Comparison of ENCODE assay signal across 8 cellular contexts in the genomic region with DNA sequence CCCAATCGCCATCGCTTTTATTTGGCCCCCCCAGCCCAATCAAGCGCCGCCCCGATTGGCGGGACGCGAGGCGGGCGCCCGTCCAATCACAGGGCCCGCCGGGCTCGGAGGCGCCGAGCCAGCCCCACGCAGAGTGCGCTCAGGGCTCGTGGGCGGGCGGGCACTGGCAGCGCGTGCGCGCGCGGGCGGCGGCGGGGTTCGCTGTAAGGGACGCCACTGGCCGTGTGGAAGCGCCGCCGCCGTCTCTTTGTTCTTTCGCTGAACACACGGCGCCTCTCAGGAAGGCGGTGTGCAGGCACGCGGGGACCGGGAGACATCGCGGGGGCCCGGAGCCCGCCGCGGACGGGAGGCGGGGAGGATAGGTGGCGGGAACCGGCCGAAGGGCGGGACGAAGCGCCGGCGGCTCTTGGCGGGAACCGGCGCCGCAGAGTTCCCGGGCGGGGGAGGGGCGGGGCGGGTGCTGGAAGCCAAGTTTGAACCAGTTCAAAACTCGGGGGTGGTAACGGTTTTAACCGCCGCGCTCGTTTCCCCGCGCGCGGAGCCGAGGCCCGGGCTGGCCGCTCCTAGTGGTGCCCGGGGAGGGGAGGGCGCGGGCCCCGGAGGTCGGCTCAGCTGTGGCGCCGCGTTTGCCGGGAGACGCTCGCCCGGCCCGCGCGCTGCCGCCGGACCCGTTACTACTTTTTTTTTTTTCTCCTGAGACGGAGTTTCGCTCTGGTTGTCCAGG. TPM values are rescaled to one million over a fixed set of nuclear protein-coding genes. Genes with fewer than 3 reads are reported as not detected.
DNase-seq lines count a peak whose midpoint lies in the region; ATAC-seq, FAIRE-seq and TF ChIP-seq lines count a peak whose summit lies in the region.

No MANE protein-coding gene starts in this region.

- peak overlapping the region; percentile 74 to 100 (median 98) for H3K27ac ChIP-seq in BLaER1 treated with 17β-estradiol and CSF1 and Interleukin-3, amounts not matched to agents 10 nM and 100 nM
- H3K27ac ChIP-seq in HepG2 (ENCODE audit: extremely low read length, insufficient read depth, low read length) = peak overlapping the region; percentile 95

- H3K4me2 ChIP-seq in BLaER1 treated with 17β-estradiol and CSF1 and Interleukin-3, amounts not matched to agents 10 nM and 100 nM = peak overlapping the region; percentile 56 to 94 (median 75); a peak in 21 of 22 replicates
- H3K4me2 ChIP-seq in HepG2 (ENCODE audit: low read depth, low read length) = peak overlapping the region; percentile 75

- WGBS in HepG2 (ENCODE audit: low lambda C conversion rate) = 2% methylated on average over 24 of the region's 101 CpGs

- DNase-seq in GM19240 (ENCODE audit: insufficient read length, low spot score) = peak; percentile 80
- peak; percentile 67 for DNase-seq in NCI-H510A treated with DMSO at 0.1 percent for 48 hours (lab: John Stamatoyannopoulos, UW)
- peak; percentile 93 for DNase-seq in activated CD4-positive, alpha-beta T cell treated with anti-CD3 and anti-CD28 coated beads, Interleukin-2, amount 10 ng/mL, durations not matched to agents 7 days and 5 days
- peak; percentile 85 for DNase-seq in cortex of kidney (lab: John Stamatoyannopoulos, UW)
- peak; percentile 80 for DNase-seq in HepG2 (ENCODE audit: low spot score)
- peak; percentile 92 for DNase-seq in stimulated activated CD4-positive, alpha-beta T cell treated with anti-CD3 and anti-CD28 coated beads, Interleukin-2, amount 100 ng/mL, for 4 hours (ENCODE audit: low read depth)

- CTCF ChIA-PET in activated CD4-positive, alpha-beta T cell treated with anti-CD3 and anti-CD28 coated beads, Interleukin-2, amount 10 ng/mL, durations not matched to agents 7 days and 5 days (lab: Charles Lee) = interaction anchor here (1.3 kb wide), 1 partner anchor 28 kb away, joined by 4 read pairs; no protein-coding TSS in a partner anchor
- CTCF ChIA-PET in HepG2 (lab: Yijun Ruan, JAX; ENCODE audit: low intra/inter-chr PET ratio, low total read pairs) = no interaction called here

- H3K27me3 ChIP-seq in BLaER1 treated with 17β-estradiol and CSF1 and Interleukin-3, amounts not matched to agents 10 nM and 100 nM = no peaks in the 10 kb centered on the region
- H3K27me3 ChIP-seq in HepG2 (ENCODE audit: control insufficient read depth in 1 of 2, insufficient read depth in 2 of 2, low read length in 2 of 2) = no peaks in the 10 kb centered on the region

- no peak for TF ChIP-seq CTCF in HepG2 (CRISPR knock-in tag; IDR thresholded peaks at IDR 0.05)

- peaks cover 25% of the 10 kb centered on the region for H3K36me3 Mint-ChIP-seq in activated CD4-positive, alpha-beta T cell treated with anti-CD3 and anti-CD28 coated beads, Interleukin-2, amount 10 ng/mL, durations not matched to agents 7 days and 5 days (ENCODE audit: low read depth)

- intact Hi-C loops in HepG2 (cut with micrococcal nuclease; ENCODE audit: unreplicated experiment) = loop anchor here (5.0 kb wide), 1 partner anchor 78 kb away; no protein-coding TSS in a partner anchor

- H3K27ac Mint-ChIP-seq in activated CD4-positive, alpha-beta T cell treated with anti-CD3 and anti-CD28 coated beads, Interleukin-2, amount 10 ng/mL, durations not matched to agents 7 days and 5 days = peak overlapping the region; percentile 100

- H2AFZ ChIP-seq in HepG2 (ENCODE audit: low read length) = no peak overlapping the region

- no peak for FAIRE-seq in HepG2 (lab: Jason Lieb, UNC)

- POLR2A ChIA-PET in activated CD4-positive, alpha-beta T cell treated with anti-CD3 and anti-CD28 coated beads, Interleukin-2, amount 10 ng/mL, durations not matched to agents 7 days and 5 days (lab: Charles Lee) = no interaction called here
- POLR2A ChIA-PET in HepG2 (lab: Yijun Ruan, JAX) = interaction anchor here (0.7 kb wide), 1 partner anchor 70 kb away, joined by 4 read pairs; no protein-coding TSS in a partner anchor

- peaks cover 0 to 7% (median 3%) of the 10 kb centered on the region in 11 experiments; a peak in 8 of 22 replicates for H3K36me3 ChIP-seq in BLaER1 treated with 17β-estradiol and CSF1 and Interleukin-3, amounts not matched to agents 10 nM and 100 nM
- H3K36me3 ChIP-seq in HepG2 (replicated peaks in 1 of 2; ENCODE audit: control insufficient read depth in 1 of 2, insufficient read depth in 2 of 2, low read length in 2 of 2) = no peaks in the 10 kb centered on the region

- H3K4me1 ChIP-seq in BLaER1 treated with 17β-estradiol and CSF1 and Interleukin-3, amounts not matched to agents 10 nM and 100 nM = peaks cover 13 to 34% (median 27%) of the 10 kb centered on the region in 10 experiments
- H3K4me1 ChIP-seq in HepG2 (ENCODE audit: insufficient read depth, low read length) = peaks cover 29% of the 10 kb centered on the region

- H3K4me3 Mint-ChIP-seq in activated CD4-positive, alpha-beta T cell treated with anti-CD3 and anti-CD28 coated beads, Interleukin-2, amount 10 ng/mL, durations not matched to agents 7 days and 5 days = peak overlapping the region; percentile 90

- H3K79me2 ChIP-seq in HepG2 (ENCODE audit: insufficient read depth, low read length) = peaks cover 40% of the 10 kb centered on the region

- peak overlapping the region; percentile 95 to 100 (median 99) for H3K9ac ChIP-seq in BLaER1 treated with 17β-estradiol and CSF1 and Interleukin-3, amounts not matched to agents 10 nM and 100 nM
- peak overlapping the region; percentile 84 for H3K9ac ChIP-seq in HepG2 (ENCODE audit: insufficient read depth, low read depth, low read length)

- H3K9me3 ChIP-seq in BLaER1 treated with 17β-estradiol and CSF1 and Interleukin-3, amounts not matched to agents 10 nM and 100 nM (replicated peaks in 1 of 11) = peaks cover 0 to 5% (median 0%) of the 10 kb centered on the region in 11 experiments; a peak in 2 of 22 replicates
- H3K9me3 ChIP-seq in HepG2 (ENCODE audit: low read length) = no peaks in the 10 kb centered on the region

- TF ChIP-seq EP300 in HepG2 (IDR thresholded peaks at IDR 0.05; ENCODE audit: low read depth in 2 of 2, low read length in 2 of 2) = peak in 1 of 2 experiments; percentile 15; a peak in 1 of 4 replicates
- no peak for TF ChIP-seq EP300 in HepG2 (CRISPR knock-in tag; IDR thresholded peaks at IDR 0.05; ENCODE audit: borderline replicate concordance)

- in situ Hi-C loops in HepG2 (cut with HindIII; ENCODE audit: extremely low pct_ligation_motif_present, low pct_unique_long_range_greater_than_20kb) = no loop called here

- peak overlapping the region; percentile 77 to 99 (median 97) for H3K4me3 ChIP-seq in BLaER1 treated with 17β-estradiol and CSF1 and Interleukin-3, amounts not matched to agents 10 nM and 100 nM
- peak overlapping the region; percentile 87 to 99 (median 98) for H3K4me3 ChIP-seq in HepG2 (replicated peaks in 1 of 3; ENCODE audit: insufficient read depth in 1 of 3, low read depth in 2 of 3, low read length in 3 of 3)

- peak; percentile 55 to 85; a peak in 3 of 4 replicates for TF ChIP-seq POLR2A in HepG2 (IDR thresholded peaks at IDR 0.05; ENCODE audit: insufficient read depth in 1 of 2, low read depth in 2 of 2, low read length in 2 of 2)

- TF ChIP-seq RAD21 in HepG2 (CRISPR knock-in tag; IDR thresholded peaks at IDR 0.05) = peak; percentile 21

- BruUV-seq in HepG2 (replicated peaks; lab: Mats Ljungman, UMichigan) = TSS peak; percentile 79

- ATAC-seq in HG03442 (IDR thresholded peaks at IDR 0.05; ENCODE audit: unreplicated experiment) = peak; percentile 80
- ATAC-seq in HepG2 = peak; percentile 97

- H4K20me1 ChIP-seq in BLaER1 treated with 17β-estradiol and CSF1 and Interleukin-3, amounts not matched to agents 10 nM and 100 nM = peaks cover 0 to 45% (median 39%) of the 10 kb centered on the region in 11 experiments; a peak in 17 of 22 replicates
- H4K20me1 ChIP-seq in HepG2 (ENCODE audit: insufficient read depth, low read length) = no peaks in the 10 kb centered on the region

- H3K4me1 Mint-ChIP-seq in activated CD4-positive, alpha-beta T cell treated with anti-CD3 and anti-CD28 coated beads, Interleukin-2, amount 10 ng/mL, durations not matched to agents 7 days and 5 days = peaks cover 46% of the 10 kb centered on the region

- no peaks in the 10 kb centered on the region for H3K27me3 Mint-ChIP-seq in activated CD4-positive, alpha-beta T cell treated with anti-CD3 and anti-CD28 coated beads, Interleukin-2, amount 10 ng/mL, durations not matched to agents 7 days and 5 days

- peaks cover 2% of the 10 kb centered on the region for H3K9me3 Mint-ChIP-seq in activated CD4-positive, alpha-beta T cell treated with anti-CD3 and anti-CD28 coated beads, Interleukin-2, amount 10 ng/mL, durations not matched to agents 7 days and 5 days

TF ChIP-seq in HepG2, 621 proteins besides CTCF, POLR2A, EP300 and RAD21 (continues in another document):
- TF ChIP-seq ZFP36L1 (CRISPR knock-in tag; IDR thresholded peaks at IDR 0.05) (no peak), ATF7-NPFF (CRISPR knock-in tag; IDR thresholded peaks at IDR 0.05; ENCODE audit: low read depth) (peak; percentile 95), TAF15 (IDR thresholded peaks at IDR 0.05; ENCODE audit: low read depth, low read length, poor library complexity, severe bottlenecking) (peak; percentile 57), ZNF205 (CRISPR knock-in tag; IDR thresholded peaks at IDR 0.05) (no peak)

RNA-seq across cellular contexts. Expression of a gene that starts 0.4 kb away (rescaled TPM):
- 100 to 1,000 TPM; 120 to 128 TPM for total RNA-seq in activated CD4-positive, alpha-beta T cell treated with anti-CD3 and anti-CD28 coated beads, Interleukin-2, amount 10 ng/mL, durations not matched to agents 7 days and 5 days
- 30.4 and 34.3 TPM in 2 replicates for total RNA-seq in HepG2 (2016; rRNA removed; fragmentation: Illumina TruSeq; extraction: Trizol)
- 13.9 and 14.3 TPM in 2 replicates for total RNA-seq in HepG2 (2016; cell fraction: cytosol; rRNA removed; fragmentation: Illumina TruSeq; extraction: Trizol; ENCODE audit: low read depth)
- total RNA-seq in HepG2 (2016; cell fraction: insoluble cytoplasmic fraction; rRNA removed; fragmentation: Illumina TruSeq; extraction: Trizol) = 29.1 and 32.6 TPM in 2 replicates
- 15.3 and 18.4 TPM in 2 replicates for total RNA-seq in HepG2 (2016; cell fraction: membrane; rRNA removed; fragmentation: Illumina TruSeq; extraction: Trizol)
- total RNA-seq in HepG2 (2016; cell fraction: nucleus; rRNA removed; fragmentation: Illumina TruSeq; extraction: Trizol) = 42.5 and 46.2 TPM in 2 replicates
- polyA plus RNA-seq in HepG2 (2011; rRNA removed) = 18.2 and 26.0 TPM in 2 replicates
- 8.4 and 9.7 TPM in 2 replicates for polyA plus RNA-seq in HepG2 (2011; cell fraction: cytosol; rRNA removed)
- polyA plus RNA-seq in HepG2 (2011; cell fraction: nucleus; rRNA removed) = 45.8 and 55.1 TPM in 2 replicates
- 13.6 and 17.0 TPM in 2 replicates for polyA plus RNA-seq in HepG2 (2012)
- polyA plus RNA-seq in HepG2 (2016; cell fraction: cytosol; fragmentation: Illumina TruSeq; extraction: Trizol; ENCODE audit: low read depth) = 5.1 and 5.3 TPM in 2 replicates
- 36.1 and 37.6 TPM in 2 replicates for polyA plus RNA-seq in HepG2 (2016; cell fraction: insoluble cytoplasmic fraction; fragmentation: Illumina TruSeq; extraction: Trizol; ENCODE audit: low read depth)
- 9.1 and 10.1 TPM in 2 replicates for polyA plus RNA-seq in HepG2 (2016; cell fraction: membrane; fragmentation: Illumina TruSeq; extraction: Trizol; ENCODE audit: low read depth)
- 84.1 and 90.6 TPM in 2 replicates for polyA plus RNA-seq in HepG2 (2016; cell fraction: nucleus; fragmentation: Illumina TruSeq; extraction: Trizol; ENCODE audit: insufficient read depth, low read depth)
- polyA minus RNA-seq in HepG2 (2011; rRNA and poly(A)+ RNA removed; ENCODE audit: low replicate concordance) = 7.3 and 35.4 TPM in 2 replicates
- 6.2 and 7.2 TPM in 2 replicates for polyA minus RNA-seq in HepG2 (2011; cell fraction: cytosol; rRNA and poly(A)+ RNA removed)
- polyA minus RNA-seq in HepG2 (2011; cell fraction: nucleus; rRNA and poly(A)+ RNA removed) = 42.3 and 48.2 TPM in 2 replicates

Comparison
In these comparisons a context has a peak if more than half of its experiments do, and no peak if none do; other contexts are left out.
1. Peak in every context shown above with its lines: DNase-seq, ATAC-seq, H3K4me3 ChIP-seq and H3K27ac ChIP-seq.